1 cellular context compared by ENCODE assay signal in the genomic region with DNA sequence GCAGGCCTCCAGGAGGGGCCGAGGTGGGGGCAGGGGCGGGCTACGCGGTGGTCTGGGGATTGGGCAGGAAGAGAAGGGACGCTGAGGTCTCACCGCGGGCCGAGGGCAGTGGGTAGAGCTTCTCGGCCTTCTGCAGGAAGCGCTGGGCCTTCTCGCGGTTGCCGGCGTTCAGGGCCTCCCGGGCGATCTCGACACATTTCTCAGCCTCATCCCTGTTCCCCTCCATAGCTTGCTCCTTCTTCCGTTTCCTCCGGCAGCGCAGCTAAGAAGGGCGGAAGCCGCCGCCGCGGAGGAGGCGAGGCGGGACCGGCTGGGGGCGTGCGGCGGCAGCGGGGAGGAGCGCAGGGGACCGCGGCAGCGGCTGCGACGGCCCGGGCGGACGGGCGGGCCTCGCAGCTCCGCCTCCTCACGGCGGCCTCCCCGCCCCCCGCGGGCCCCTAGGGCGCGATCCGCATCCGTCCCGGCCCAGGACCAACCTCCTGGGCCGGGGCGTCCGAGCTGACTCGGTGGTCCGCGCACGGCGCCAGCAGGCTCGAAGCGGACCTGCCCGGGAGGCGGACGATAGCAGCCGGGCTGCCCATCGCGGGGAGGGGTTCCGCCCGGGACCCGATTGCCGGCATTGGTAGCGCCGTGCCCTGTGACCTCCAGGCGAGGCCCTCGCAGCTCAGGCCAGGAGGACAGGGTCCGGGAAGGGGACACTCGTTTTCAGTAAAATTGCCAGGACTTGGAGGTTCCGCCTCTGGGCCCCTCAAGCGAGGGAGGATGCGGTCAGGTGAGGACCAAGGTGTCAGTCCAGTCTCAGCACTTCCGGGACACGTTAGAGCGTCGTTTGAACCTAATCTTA.
TF ChIP-seq lines count a peak whose summit lies in the region.

A gene (minus strand): TSS at position 273 of the 844 bp plus-strand sequence. CDS start 47 bp downstream, at position 226.

TF ChIP-seq in K562, 482 proteins besides CTCF, POLR2A, EP300 and RAD21 (continued from another document and continues in another):
- TF ChIP-seq, protein P1, sequence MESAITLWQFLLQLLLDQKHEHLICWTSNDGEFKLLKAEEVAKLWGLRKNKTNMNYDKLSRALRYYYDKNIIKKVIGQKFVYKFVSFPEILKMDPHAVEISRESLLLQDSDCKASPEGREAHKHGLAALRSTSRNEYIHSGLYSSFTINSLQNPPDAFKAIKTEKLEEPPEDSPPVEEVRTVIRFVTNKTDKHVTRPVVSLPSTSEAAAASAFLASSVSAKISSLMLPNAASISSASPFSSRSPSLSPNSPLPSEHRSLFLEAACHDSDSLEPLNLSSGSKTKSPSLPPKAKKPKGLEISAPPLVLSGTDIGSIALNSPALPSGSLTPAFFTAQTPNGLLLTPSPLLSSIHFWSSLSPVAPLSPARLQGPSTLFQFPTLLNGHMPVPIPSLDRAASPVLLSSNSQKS (CRISPR knock-in tag; IDR thresholded peaks at IDR 0.05), result no peak
- no peak for TF ChIP-seq CCAR2 (IDR thresholded peaks at IDR 0.05; ENCODE audit: low read depth, low read length)
- TF ChIP-seq, protein P2, sequence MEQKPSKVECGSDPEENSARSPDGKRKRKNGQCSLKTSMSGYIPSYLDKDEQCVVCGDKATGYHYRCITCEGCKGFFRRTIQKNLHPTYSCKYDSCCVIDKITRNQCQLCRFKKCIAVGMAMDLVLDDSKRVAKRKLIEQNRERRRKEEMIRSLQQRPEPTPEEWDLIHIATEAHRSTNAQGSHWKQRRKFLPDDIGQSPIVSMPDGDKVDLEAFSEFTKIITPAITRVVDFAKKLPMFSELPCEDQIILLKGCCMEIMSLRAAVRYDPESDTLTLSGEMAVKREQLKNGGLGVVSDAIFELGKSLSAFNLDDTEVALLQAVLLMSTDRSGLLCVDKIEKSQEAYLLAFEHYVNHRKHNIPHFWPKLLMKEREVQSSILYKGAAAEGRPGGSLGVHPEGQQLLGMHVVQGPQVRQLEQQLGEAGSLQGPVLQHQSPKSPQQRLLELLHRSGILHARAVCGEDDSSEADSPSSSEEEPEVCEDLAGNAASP (IDR thresholded peaks at IDR 0.05), result no peak
- TF ChIP-seq, protein P3, sequence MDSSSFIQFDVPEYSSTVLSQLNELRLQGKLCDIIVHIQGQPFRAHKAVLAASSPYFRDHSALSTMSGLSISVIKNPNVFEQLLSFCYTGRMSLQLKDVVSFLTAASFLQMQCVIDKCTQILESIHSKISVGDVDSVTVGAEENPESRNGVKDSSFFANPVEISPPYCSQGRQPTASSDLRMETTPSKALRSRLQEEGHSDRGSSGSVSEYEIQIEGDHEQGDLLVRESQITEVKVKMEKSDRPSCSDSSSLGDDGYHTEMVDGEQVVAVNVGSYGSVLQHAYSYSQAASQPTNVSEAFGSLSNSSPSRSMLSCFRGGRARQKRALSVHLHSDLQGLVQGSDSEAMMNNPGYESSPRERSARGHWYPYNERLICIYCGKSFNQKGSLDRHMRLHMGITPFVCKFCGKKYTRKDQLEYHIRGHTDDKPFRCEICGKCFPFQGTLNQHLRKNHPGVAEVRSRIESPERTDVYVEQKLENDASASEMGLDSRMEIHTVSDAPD (CRISPR knock-in tag; IDR thresholded peaks at IDR 0.05), result no peak
- TF ChIP-seq NCOA2 (IDR thresholded peaks at IDR 0.05; ENCODE audit: partially characterized antibody in 2 of 2), result no peak
- TF ChIP-seq RBM14 (IDR thresholded peaks at IDR 0.05; ENCODE audit: borderline replicate concordance, insufficient read depth, low read depth, low read length), result no peak
- no peak for TF ChIP-seq ETS2 (tag; IDR thresholded peaks at IDR 0.05; ENCODE audit: borderline replicate concordance, poor library complexity, severe bottlenecking)
- TF ChIP-seq SMAD2 (IDR thresholded peaks at IDR 0.05; ENCODE audit: low read depth, low read length), result no peak
- TF ChIP-seq NFIC (IDR thresholded peaks at IDR 0.05), result no peak
- TF ChIP-seq, protein P4, sequence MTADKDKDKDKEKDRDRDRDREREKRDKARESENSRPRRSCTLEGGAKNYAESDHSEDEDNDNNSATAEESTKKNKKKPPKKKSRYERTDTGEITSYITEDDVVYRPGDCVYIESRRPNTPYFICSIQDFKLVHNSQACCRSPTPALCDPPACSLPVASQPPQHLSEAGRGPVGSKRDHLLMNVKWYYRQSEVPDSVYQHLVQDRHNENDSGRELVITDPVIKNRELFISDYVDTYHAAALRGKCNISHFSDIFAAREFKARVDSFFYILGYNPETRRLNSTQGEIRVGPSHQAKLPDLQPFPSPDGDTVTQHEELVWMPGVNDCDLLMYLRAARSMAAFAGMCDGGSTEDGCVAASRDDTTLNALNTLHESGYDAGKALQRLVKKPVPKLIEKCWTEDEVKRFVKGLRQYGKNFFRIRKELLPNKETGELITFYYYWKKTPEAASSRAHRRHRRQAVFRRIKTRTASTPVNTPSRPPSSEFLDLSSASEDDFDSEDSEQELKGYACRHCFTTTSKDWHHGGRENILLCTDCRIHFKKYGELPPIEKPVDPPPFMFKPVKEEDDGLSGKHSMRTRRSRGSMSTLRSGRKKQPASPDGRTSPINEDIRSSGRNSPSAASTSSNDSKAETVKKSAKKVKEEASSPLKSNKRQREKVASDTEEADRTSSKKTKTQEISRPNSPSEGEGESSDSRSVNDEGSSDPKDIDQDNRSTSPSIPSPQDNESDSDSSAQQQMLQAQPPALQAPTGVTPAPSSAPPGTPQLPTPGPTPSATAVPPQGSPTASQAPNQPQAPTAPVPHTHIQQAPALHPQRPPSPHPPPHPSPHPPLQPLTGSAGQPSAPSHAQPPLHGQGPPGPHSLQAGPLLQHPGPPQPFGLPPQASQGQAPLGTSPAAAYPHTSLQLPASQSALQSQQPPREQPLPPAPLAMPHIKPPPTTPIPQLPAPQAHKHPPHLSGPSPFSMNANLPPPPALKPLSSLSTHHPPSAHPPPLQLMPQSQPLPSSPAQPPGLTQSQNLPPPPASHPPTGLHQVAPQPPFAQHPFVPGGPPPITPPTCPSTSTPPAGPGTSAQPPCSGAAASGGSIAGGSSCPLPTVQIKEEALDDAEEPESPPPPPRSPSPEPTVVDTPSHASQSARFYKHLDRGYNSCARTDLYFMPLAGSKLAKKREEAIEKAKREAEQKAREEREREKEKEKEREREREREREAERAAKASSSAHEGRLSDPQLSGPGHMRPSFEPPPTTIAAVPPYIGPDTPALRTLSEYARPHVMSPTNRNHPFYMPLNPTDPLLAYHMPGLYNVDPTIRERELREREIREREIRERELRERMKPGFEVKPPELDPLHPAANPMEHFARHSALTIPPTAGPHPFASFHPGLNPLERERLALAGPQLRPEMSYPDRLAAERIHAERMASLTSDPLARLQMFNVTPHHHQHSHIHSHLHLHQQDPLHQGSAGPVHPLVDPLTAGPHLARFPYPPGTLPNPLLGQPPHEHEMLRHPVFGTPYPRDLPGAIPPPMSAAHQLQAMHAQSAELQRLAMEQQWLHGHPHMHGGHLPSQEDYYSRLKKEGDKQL (CRISPR knock-in tag; IDR thresholded peaks at IDR 0.05; ENCODE audit: borderline replicate concordance), result no peak
- peak; percentile 96 for TF ChIP-seq HMGN3 (IDR thresholded peaks at IDR 0.05; ENCODE audit: borderline replicate concordance, extremely low read depth, insufficient read length, low read depth, low read length)
- TF ChIP-seq, protein P5, sequence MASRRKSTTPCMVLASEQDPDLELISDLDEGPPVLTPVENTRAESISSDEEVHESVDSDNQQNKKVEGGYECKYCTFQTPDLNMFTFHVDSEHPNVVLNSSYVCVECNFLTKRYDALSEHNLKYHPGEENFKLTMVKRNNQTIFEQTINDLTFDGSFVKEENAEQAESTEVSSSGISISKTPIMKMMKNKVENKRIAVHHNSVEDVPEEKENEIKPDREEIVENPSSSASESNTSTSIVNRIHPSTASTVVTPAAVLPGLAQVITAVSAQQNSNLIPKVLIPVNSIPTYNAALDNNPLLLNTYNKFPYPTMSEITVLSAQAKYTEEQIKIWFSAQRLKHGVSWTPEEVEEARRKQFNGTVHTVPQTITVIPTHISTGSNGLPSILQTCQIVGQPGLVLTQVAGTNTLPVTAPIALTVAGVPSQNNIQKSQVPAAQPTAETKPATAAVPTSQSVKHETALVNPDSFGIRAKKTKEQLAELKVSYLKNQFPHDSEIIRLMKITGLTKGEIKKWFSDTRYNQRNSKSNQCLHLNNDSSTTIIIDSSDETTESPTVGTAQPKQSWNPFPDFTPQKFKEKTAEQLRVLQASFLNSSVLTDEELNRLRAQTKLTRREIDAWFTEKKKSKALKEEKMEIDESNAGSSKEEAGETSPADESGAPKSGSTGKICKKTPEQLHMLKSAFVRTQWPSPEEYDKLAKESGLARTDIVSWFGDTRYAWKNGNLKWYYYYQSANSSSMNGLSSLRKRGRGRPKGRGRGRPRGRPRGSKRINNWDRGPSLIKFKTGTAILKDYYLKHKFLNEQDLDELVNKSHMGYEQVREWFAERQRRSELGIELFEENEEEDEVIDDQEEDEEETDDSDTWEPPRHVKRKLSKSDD (conservative IDR thresholded peaks at IDR 0.05; ENCODE audit: low read length), result no peak
- no peak for TF ChIP-seq PCBP2 (IDR thresholded peaks at IDR 0.05; ENCODE audit: low read depth, low read length, poor library complexity, severe bottlenecking)
- no peak for TF ChIP-seq ZNF12 (CRISPR knock-in tag; IDR thresholded peaks at IDR 0.05)
- TF ChIP-seq KHSRP (IDR thresholded peaks at IDR 0.05), result peak; percentile 66
- TF ChIP-seq, protein P6, sequence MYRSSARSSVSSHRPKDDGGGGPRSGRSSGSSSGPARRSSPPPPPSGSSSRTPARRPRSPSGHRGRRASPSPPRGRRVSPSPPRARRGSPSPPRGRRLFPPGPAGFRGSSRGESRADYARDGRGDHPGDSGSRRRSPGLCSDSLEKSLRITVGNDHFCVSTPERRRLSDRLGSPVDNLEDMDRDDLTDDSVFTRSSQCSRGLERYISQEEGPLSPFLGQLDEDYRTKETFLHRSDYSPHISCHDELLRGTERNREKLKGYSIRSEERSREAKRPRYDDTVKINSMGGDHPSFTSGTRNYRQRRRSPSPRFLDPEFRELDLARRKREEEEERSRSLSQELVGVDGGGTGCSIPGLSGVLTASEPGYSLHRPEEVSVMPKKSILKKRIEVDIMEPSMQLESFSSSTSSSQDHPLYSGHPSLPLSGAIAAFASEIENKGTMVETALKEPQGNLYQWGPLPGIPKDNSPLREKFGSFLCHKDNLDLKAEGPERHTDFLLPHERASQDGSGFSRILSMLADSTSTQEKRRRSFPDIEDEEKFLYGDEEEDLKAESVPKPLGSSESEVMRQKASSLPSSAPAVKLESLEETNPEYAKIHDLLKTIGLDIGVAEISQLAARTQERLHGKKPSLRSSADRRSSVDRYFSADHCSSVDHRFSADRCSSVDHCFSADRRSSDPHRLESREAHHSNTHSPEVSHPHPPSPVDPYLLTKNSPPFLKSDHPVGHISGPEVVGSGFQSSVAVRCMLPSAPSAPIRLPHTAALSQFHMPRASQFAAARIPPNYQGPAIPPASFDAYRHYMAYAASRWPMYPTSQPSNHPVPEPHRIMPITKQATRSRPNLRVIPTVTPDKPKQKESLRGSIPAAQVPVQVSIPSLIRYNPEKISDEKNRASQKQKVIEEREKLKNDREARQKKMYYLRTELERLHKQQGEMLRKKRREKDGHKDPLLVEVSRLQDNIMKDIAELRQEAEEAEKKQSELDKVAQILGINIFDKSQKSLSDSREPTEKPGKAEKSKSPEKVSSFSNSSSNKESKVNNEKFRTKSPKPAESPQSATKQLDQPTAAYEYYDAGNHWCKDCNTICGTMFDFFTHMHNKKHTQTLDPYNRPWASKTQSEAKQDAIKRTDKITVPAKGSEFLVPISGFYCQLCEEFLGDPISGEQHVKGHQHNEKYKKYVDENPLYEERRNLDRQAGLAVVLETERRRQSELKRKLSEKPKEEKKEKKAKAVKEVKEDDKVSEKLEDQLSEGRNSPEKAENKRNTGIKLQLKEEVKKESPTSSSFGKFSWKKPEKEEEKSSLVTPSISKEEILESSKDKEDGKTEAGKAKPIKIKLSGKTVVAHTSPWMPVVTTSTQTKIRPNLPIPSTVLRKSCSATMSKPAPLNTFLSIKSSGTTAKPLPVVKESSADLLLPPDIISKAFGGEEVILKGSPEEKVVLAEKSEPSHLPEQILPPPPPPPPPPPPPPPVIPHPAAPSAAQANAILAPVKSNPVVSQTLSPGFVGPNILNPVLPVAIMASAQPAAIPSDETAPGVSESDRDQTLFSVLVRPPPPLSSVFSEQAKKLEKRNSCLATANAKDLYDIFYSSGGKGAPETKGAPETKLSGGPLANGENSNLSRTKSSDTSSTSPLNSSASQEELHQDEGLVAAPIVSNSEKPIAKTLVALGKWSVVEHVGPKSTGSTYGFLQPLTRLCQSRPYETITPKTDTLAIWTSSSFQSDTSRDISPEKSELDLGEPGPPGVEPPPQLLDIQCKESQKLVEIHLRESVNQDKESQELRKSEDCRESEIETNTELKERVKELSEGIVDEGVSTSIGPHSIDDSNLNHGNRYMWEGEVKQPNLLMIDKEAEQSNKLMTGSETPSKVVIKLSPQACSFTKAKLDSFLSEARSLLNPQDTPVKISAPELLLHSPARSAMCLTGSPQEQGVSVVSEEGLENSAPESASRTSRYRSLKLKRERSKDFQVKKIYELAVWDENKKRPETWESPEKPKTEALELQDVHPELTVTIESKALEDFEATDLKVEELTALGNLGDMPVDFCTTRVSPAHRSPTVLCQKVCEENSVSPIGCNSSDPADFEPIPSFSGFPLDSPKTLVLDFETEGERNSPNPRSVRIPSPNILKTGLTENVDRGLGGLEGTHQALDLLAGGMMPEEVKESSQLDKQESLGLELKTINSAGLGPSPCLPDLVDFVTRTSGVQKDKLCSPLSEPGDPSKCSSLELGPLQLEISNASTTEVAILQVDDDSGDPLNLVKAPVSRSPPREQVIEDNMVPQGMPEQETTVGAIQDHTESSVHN (IDR thresholded peaks at IDR 0.05; ENCODE audit: borderline replicate concordance in 1 of 2, low read depth in 1 of 2), result no peak
- no peak for TF ChIP-seq LEF1 (IDR thresholded peaks at IDR 0.05)
- peak; percentile 91; the same call in 1 of the 2 replicates for TF ChIP-seq THRAP3 (IDR thresholded peaks at IDR 0.05; ENCODE audit: borderline replicate concordance)
- TF ChIP-seq RCOR1 (IDR thresholded peaks at IDR 0.05; ENCODE audit: borderline replicate concordance in 1 of 2, low read depth in 2 of 2, low read length in 2 of 2), result no peak
- TF ChIP-seq ZNF124 (CRISPR knock-in tag; IDR thresholded peaks at IDR 0.05), result no peak
- TF ChIP-seq MTA2 (IDR thresholded peaks at IDR 0.05; ENCODE audit: low read depth), result no peak
- TF ChIP-seq, protein P7, sequence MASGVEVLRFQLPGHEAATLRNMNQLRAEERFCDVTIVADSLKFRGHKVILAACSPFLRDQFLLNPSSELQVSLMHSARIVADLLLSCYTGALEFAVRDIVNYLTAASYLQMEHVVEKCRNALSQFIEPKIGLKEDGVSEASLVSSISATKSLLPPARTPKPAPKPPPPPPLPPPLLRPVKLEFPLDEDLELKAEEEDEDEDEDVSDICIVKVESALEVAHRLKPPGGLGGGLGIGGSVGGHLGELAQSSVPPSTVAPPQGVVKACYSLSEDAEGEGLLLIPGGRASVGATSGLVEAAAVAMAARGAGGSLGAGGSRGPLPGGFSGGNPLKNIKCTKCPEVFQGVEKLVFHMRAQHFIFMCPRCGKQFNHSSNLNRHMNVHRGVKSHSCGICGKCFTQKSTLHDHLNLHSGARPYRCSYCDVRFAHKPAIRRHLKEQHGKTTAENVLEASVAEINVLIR (CRISPR knock-in tag; IDR thresholded peaks at IDR 0.05), result no peak
- TF ChIP-seq PTRF (tag; IDR thresholded peaks at IDR 0.05), result no peak
- TF ChIP-seq, protein P8, sequence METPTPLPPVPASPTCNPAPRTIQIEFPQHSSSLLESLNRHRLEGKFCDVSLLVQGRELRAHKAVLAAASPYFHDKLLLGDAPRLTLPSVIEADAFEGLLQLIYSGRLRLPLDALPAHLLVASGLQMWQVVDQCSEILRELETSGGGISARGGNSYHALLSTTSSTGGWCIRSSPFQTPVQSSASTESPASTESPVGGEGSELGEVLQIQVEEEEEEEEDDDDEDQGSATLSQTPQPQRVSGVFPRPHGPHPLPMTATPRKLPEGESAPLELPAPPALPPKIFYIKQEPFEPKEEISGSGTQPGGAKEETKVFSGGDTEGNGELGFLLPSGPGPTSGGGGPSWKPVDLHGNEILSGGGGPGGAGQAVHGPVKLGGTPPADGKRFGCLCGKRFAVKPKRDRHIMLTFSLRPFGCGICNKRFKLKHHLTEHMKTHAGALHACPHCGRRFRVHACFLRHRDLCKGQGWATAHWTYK (CRISPR knock-in tag; IDR thresholded peaks at IDR 0.05), result peak; percentile 95; the same call in 1 of the 2 replicates
- TF ChIP-seq SIRT6 (IDR thresholded peaks at IDR 0.05; ENCODE audit: low read depth, low read length), result no peak
